ENCODE assay signal across 23 cellular contexts in the genomic region with DNA sequence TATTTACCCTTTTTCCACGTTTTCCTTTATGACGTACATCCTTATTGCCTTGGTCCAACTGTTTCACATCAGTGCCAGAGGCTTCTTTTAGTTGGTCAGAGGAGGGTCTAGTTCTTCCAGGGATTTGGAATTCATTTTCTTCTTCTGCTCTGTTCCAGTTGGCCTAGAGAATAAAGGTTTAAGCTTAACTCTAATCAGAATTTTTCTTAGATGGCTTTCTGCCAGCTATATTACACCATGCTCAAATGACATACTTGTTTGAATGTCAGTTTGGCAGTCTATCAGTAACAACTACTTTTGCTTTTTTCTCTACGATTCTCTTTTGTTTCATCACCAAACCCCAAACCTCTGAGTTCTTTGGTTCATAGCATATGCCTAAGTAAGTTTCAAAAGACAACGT. TPM values are rescaled to one million over a fixed set of nuclear protein-coding genes. Genes with fewer than 3 reads are reported as not detected.
DNase-seq lines count a peak whose midpoint lies in the region; ATAC-seq and TF ChIP-seq lines count a peak whose summit lies in the region.
"Had no signal": no experiment of that assay in that cellular context is flagged by ENCODE, and none has a peak within 500 bp of the region (broad histone marks: within the 10 kb centered on the region; RNA-seq: fewer than 3 reads in every experiment).

No MANE protein-coding gene starts in this region.

- H3K9me3 ChIP-seq in SJCRH30 (replicated peaks) = no peaks in the 10 kb centered on the region
- H3K9me3 ChIP-seq: A549, BLaER1, MG63 had no signal

- H3K27ac ChIP-seq in substantia nigra (ENCODE audit: low read depth, low read length, poor library complexity, severe bottlenecking) = no peak overlapping the region
- H3K27ac ChIP-seq in SJCRH30 = no peak overlapping the region
- H3K27ac ChIP-seq: A549, BLaER1 had no signal

- peaks cover 3% of the 10 kb centered on the region for H3K4me1 ChIP-seq in SJCRH30
- H3K4me1 ChIP-seq: BLaER1 had no signal

- no peaks in the 10 kb centered on the region for H3K27me3 ChIP-seq in SJCRH30
- H3K27me3 ChIP-seq: BLaER1, MG63 had no signal

- TF ChIP-seq CTCF in cardiac fibroblast (IDR thresholded peaks at IDR 0.05; ENCODE audit: low read depth, low read length) = no peak
- TF ChIP-seq CTCF in fibroblast of the aortic adventitia (IDR thresholded peaks at IDR 0.05; ENCODE audit: insufficient read depth, low read length) = no peak

- H3K4me3 ChIP-seq in cardiac fibroblast (replicated peaks in 1 of 2; ENCODE audit: low read depth in 2 of 2, low read length in 2 of 2) (no peak overlapping the region), fibroblast of the aortic adventitia (ENCODE audit: low read depth, low read length) (no peak overlapping the region), SJCRH30 (no peak overlapping the region)
- H3K4me3 ChIP-seq: A549, BLaER1, MG63 had no signal

- DNase-seq in Right ventricle myocardium superior (no peak), left ventricle myocardium superior (no peak), cardiac fibroblast (ENCODE audit: low read depth in 2 of 2) (peak; percentile 47 to 71), fibroblast of the aortic adventitia (ENCODE audit: low read depth) (peak; percentile 80), substantia nigra (lab: John Stamatoyannopoulos, UW) (no peak), SJCRH30 (no peak), NAMALWA (ENCODE audit: low spot score) (no peak)
- DNase-seq: CD4-positive, alpha-beta memory T cell; DMS153; GDM1; H7; MG63; NCI-H1092; NCI-H1436 treated with DMSO at 0.1 percent for 48 hours; NCI-H2029; NCI-H446 treated with DMSO at 0.1 percent for 48 hours; NCI-H69; NK-92 treated with Interleukin-12 subunit alpha and Interleukin-12 subunit beta, amount 100 ng/mL, for 24 hours; SHP77 had no signal

- peaks cover 92% of the 10 kb centered on the region for H3K36me3 ChIP-seq in SJCRH30
- H3K36me3 ChIP-seq: BLaER1 had no signal

- ATAC-seq in Right ventricle myocardium superior (ENCODE audit: poor library complexity) (peak; percentile 22), left ventricle myocardium superior (no peak)
- ATAC-seq: A549 had no signal

- intact Hi-C loops in Right ventricle myocardium superior (cut with DNase I) = no loop called here
- intact Hi-C loops in left ventricle myocardium superior (cut with micrococcal nuclease) = no loop called here

RNA-seq across cellular contexts. Expression of gene SPART, which starts 16.8 kb away (rescaled TPM):
- 35.2 TPM for total RNA-seq in Right ventricle myocardium superior
- 44.1 TPM for total RNA-seq in left ventricle myocardium superior
- total RNA-seq in fibroblast of the aortic adventitia (ENCODE audit: low replicate concordance) = 62.7 and 95.4 TPM in 2 replicates
- total RNA-seq in SJCRH30 (2014; rRNA removed; shearing (Covaris generic)) = 130 and 136 TPM in 2 replicates
- total RNA-seq: HT-29, OCI-LY7 had no signal

RNA-seq across cellular contexts. Expression of gene CCDC169, which starts 31.7 kb away (rescaled TPM):
- total RNA-seq in Right ventricle myocardium superior (0.08 TPM), left ventricle myocardium superior (0.27 TPM), fibroblast of the aortic adventitia (ENCODE audit: low replicate concordance) (2.4 and 4.1 TPM in 2 replicates)
- 5.6 and 8.5 TPM in 2 replicates for total RNA-seq in SJCRH30 (2014; rRNA removed; shearing (Covaris generic))
- total RNA-seq: CD4-positive, alpha-beta memory T cell; HT-29; OCI-LY7 had no signal

Comparison
In these comparisons a context has a peak if more than half of its experiments do, and no peak if none do; other contexts are left out.
1. DNase-seq: peak in cardiac fibroblast (2 of 2) and fibroblast of the aortic adventitia (single experiment); none in Right ventricle myocardium superior (single experiment), left ventricle myocardium superior (single experiment), substantia nigra (0 of 49), SJCRH30 (0 of 2) and NAMALWA (single experiment).